23 cellular contexts compared by ENCODE assay signal in the genomic region with DNA sequence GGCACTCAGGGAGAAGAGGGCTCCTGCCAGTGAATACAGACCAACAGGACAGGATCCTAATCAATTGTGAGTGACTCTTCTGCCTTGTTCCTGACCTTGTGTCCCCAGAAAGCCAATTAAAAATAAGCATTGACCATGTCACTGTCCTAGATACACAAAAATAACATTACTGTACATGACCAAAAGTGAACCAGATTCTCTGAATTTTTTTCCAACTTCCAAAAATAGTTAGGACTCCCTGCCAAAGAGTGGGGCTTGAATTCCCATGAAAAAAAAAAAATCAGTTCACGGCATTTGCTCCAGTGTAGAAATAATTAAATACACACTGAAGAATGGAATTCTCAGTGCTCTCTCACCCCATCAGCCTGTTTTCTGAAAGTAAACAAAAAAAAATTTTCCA.
"Had no signal": no experiment of that assay in that cellular context is flagged by ENCODE, and none has a peak within 500 bp of the region (broad histone marks: within the 10 kb centered on the region; RNA-seq: fewer than 3 reads in every experiment).

No MANE protein-coding gene starts in this region.

- H3K27me3 ChIP-seq: hepatocyte, tibial artery had no signal

- H3K36me3 ChIP-seq: tibial artery had no signal

- H3K4me3 ChIP-seq: hepatocyte, lung, tibial artery had no signal

- FAIRE-seq: islet of Langerhans had no signal

- H3K27ac ChIP-seq: hepatocyte, tibial artery had no signal

- H3K9me3 ChIP-seq: tibial artery had no signal

- ATAC-seq: activated CD8-positive, alpha-beta T cell treated with anti-CD3 and anti-CD28 coated beads, Interleukin-2, amount 10 ng/mL, durations not matched to agents 7 days and 5 days; activated naive CD8-positive, alpha-beta T cell treated with anti-CD3 and anti-CD28 coated beads, Interleukin-2, amount 50 U/mL, for 24 hours; naive thymus-derived CD4-positive, alpha-beta T cell; stimulated activated naive CD8-positive, alpha-beta T cell treated with anti-CD3 and anti-CD28 coated beads, Interleukin-15, Interleukin-2, amounts not matched to agents 100 U/mL and 50 U/mL, for 24 hours had no signal

- DNase-seq: activated CD4-positive, alpha-beta T cell treated with anti-CD3 and anti-CD28 coated beads for 1 hour; activated CD4-positive, alpha-beta T cell treated with anti-CD3 and anti-CD28 coated beads, Interleukin-2, amount 50 U/mL, for 1 hour; activated CD8-positive, alpha-beta T cell treated with anti-CD3 and anti-CD28 coated beads, Interleukin-2, amount 10 ng/mL, durations not matched to agents 7 days and 5 days; activated gamma-delta T cell; activated naive CD4-positive, alpha-beta T cell treated with anti-CD3 and anti-CD28 coated beads, Interleukin-2, amount 50 U/mL, for 16 hours; activated naive CD8-positive, alpha-beta T cell treated with anti-CD3 and anti-CD28 coated beads, Interleukin-2, amount 50 U/mL, for 24 hours; anterior cingulate cortex; dermis blood vessel endothelial cell; effector CD8-positive, alpha-beta T cell; foreskin melanocyte; left cardiac atrium; naive thymus-derived CD4-positive, alpha-beta T cell; occipital lobe; retina; stimulated activated CD4-positive, alpha-beta T cell treated with anti-CD3 and anti-CD28 coated beads, Interleukin-12 subunit alpha, Interleukin-12 subunit beta, amount 100 ng/mL, for 4 hours; stimulated activated CD4-positive, alpha-beta T cell treated with anti-CD3 and anti-CD28 coated beads, Interleukin-4, amount 100 ng/mL, for 4 hours; stimulated activated naive CD8-positive, alpha-beta T cell treated with anti-CD3 and anti-CD28 coated beads, Interleukin-15, Interleukin-2, amounts not matched to agents 100 U/mL and 50 U/mL, for 24 hours; substantia nigra; T-helper 9 cell; tibial artery had no signal
